Comparison of ENCODE assay signal across 9 cellular contexts in genomic region chr20:56628015-56628872, GRCh38. TPM values are rescaled to one million over a fixed set of nuclear protein-coding genes. Genes with fewer than 3 reads are reported as not detected.
DNase-seq lines count a peak whose midpoint lies in the region; ATAC-seq, FAIRE-seq and TF ChIP-seq lines count a peak whose summit lies in the region.
"Had no signal": no experiment of that assay in that cellular context is flagged by ENCODE, and none has a peak within 500 bp of the region (broad histone marks: within the 10 kb centered on the region; RNA-seq: fewer than 3 reads in every experiment).

No MANE protein-coding gene starts in this region.

- TF ChIP-seq CTCF in ascending aorta (IDR thresholded peaks at IDR 0.05) (no peak), kidney (IDR thresholded peaks at IDR 0.05; ENCODE audit: borderline replicate concordance, extremely low read depth, insufficient read depth) (no peak), thyroid gland (IDR thresholded peaks at IDR 0.05) (no peak)

- H3K4me3 ChIP-seq in ascending aorta: peak overlapping the region; percentile 38 to 61
- peak overlapping the region in 1 of 2 donors; percentile 24 for H3K4me3 ChIP-seq in kidney (ENCODE audit: low read length in 2 of 2)
- H3K4me3 ChIP-seq in thyroid gland (replicated peaks in 1 of 3): peak overlapping the region in 1 of 3 donors; percentile 49

- H3K27ac ChIP-seq in ascending aorta (no peak overlapping the region), kidney (ENCODE audit: low read depth in 2 of 2, low read length in 2 of 2) (no peak overlapping the region), thyroid gland (no peak overlapping the region)

- H3K4me1 ChIP-seq in ascending aorta: peaks cover 0 to 12% of the 10 kb centered on the region in 2 donors
- peaks cover 0 to 13% of the 10 kb centered on the region in 2 donors for H3K4me1 ChIP-seq in kidney (ENCODE audit: control insufficient read depth in 1 of 2, insufficient read depth in 1 of 2, low read depth in 1 of 2, low read length in 2 of 2)
- H3K4me1 ChIP-seq in thyroid gland: peaks cover 29 to 51% of the 10 kb centered on the region in 2 donors

- 6 to 14% methylated on average over 14 to 25 of the region's 48 CpGs for WGBS in thyroid gland, 2 donors

- H3K9me3 ChIP-seq in ascending aorta (no peaks in the 10 kb centered on the region), kidney (ENCODE audit: control insufficient read depth in 1 of 2, low read length in 2 of 2) (no peaks in the 10 kb centered on the region), thyroid gland (no peaks in the 10 kb centered on the region)

- H3K27me3 ChIP-seq in ascending aorta: peaks cover 31% of the 10 kb centered on the region
- peaks cover 26% of the 10 kb centered on the region for H3K27me3 ChIP-seq in thyroid gland

- H3K36me3 ChIP-seq in ascending aorta (no peaks in the 10 kb centered on the region), kidney (ENCODE audit: control insufficient read depth in 1 of 2, insufficient read depth in 2 of 2, low read length in 2 of 2) (no peaks in the 10 kb centered on the region), thyroid gland (no peaks in the 10 kb centered on the region)

- no peak for ATAC-seq in HG03469 (IDR thresholded peaks at IDR 0.05; ENCODE audit: unreplicated experiment)

- no peak for FAIRE-seq in kidney (lab: Jason Lieb, UNC)

- no peak for TF ChIP-seq POLR2A in thyroid gland (IDR thresholded peaks at IDR 0.05)

- DNase-seq in activated CD8-positive, alpha-beta memory T cell treated with anti-CD3 and anti-CD28 coated beads for 24 hours: peak; percentile 55
- no peak for DNase-seq in activated CD8-positive, alpha-beta memory T cell treated with anti-CD3 and anti-CD28 coated beads, Interleukin-2, amount 50 U/mL, for 4 hours
- no peak for DNase-seq in ascending aorta (ENCODE audit: low spot score in 2 of 2)
- DNase-seq in kidney: peak; percentile 80
- peak; percentile 55 to 60 for DNase-seq in thyroid gland
- DNase-seq in epidermal melanocyte (ENCODE audit: insufficient read length, low spot score): no peak
- DNase-seq in activated CD4-positive, CD25-positive, alpha-beta regulatory T cell (lab: John Stamatoyannopoulos, UW): no peak
- DNase-seq: DND-41 had no signal

- H3K9ac ChIP-seq in kidney (ENCODE audit: low read length in 2 of 2): no peak overlapping the region

- intact Hi-C loops in ascending aorta (cut with DNase I): no loop called here
- intact Hi-C loops in kidney (cut with DNase I): no loop called here
- intact Hi-C loops in thyroid gland (cut with DNase I): no loop called here

RNA-seq across cellular contexts. Expression of gene TFAP2C, which starts 0.9 kb away (rescaled TPM):
- total RNA-seq in ascending aorta (4.9 TPM), kidney (1.4 TPM), thyroid gland (1 to 10 TPM; 3.2 to 6.9 (median 5.2) TPM)
- 0.65 TPM for polyA plus RNA-seq in kidney (ENCODE audit: insufficient read depth, low read depth, low replicate concordance)

Comparison
In these comparisons a context has a peak if more than half of its experiments do, and no peak if none do; other contexts are left out.
1. DNase-seq: peak in activated CD8-positive, alpha-beta memory T cell treated with anti-CD3 and anti-CD28 coated beads for 24 hours (single experiment), kidney (single experiment) and thyroid gland (2 of 2); none in activated CD8-positive, alpha-beta memory T cell treated with anti-CD3 and anti-CD28 coated beads, Interleukin-2, amount 50 U/mL, for 4 hours (single experiment), ascending aorta (0 of 2), epidermal melanocyte (single experiment) and activated CD4-positive, CD25-positive, alpha-beta regulatory T cell (0 of 4).